Comparison of ENCODE assay signal across 23 cellular contexts in the genomic region with DNA sequence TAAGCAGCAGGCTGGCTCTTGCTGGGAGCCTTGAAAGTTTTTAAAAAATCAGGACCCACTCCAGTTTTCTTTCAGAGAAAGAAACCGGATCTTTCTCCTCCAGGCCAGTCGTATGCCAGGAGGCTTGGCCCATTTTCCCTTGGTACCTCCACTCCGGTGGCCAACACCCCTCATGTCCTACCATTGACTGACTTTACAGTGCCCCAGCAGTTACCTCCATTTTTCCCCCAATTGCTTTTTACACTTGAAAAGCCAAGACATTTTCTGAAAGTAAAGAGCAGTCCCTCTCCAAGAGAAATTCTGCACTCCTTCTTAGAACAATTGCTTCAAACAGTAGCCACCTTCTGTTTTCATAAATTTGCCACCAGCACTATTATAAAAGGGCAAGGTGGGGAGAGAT.
"Had no signal": no experiment of that assay in that cellular context is flagged by ENCODE, and none has a peak within 500 bp of the region (broad histone marks: within the 10 kb centered on the region; RNA-seq: fewer than 3 reads in every experiment).

No MANE protein-coding gene starts in this region.

- H3K9me3 ChIP-seq: esophagus squamous epithelium, gastrocnemius medialis, lower lobe of right lung, mucosa of descending colon had no signal

- H3K4me1 ChIP-seq: esophagus squamous epithelium, gastrocnemius medialis, left lung, lower lobe of right lung had no signal

- ATAC-seq: gastrocnemius medialis, heart right ventricle, left cardiac atrium, left lung, left ventricle myocardium superior, mucosa of descending colon had no signal

- H3K36me3 ChIP-seq: esophagus squamous epithelium, gastrocnemius medialis, heart right ventricle, left lung, lower lobe of right lung had no signal

- H3K27ac Mint-ChIP-seq: mesothelial cell of epicardium had no signal

- H3K4me3 Mint-ChIP-seq: mesothelial cell of epicardium had no signal

- H3K27me3 ChIP-seq: dorsolateral prefrontal cortex had no signal

- FAIRE-seq: colon, endothelial cell of umbilical vein, islet of Langerhans, keratinocyte had no signal

- DNase-seq: dermis blood vessel endothelial cell; dorsolateral prefrontal cortex; effector CD4-positive, alpha-beta T cell; effector memory CD4-positive, alpha-beta T cell; esophagus squamous epithelium; foreskin fibroblast; foreskin melanocyte; gastrocnemius medialis; glutamatergic neuron; heart right ventricle; hippocampal formation; left cardiac atrium; left lung; left ventricle myocardium superior; lower lobe of right lung; mesenchymal stem cell; mucosa of descending colon had no signal

- H3K27ac ChIP-seq: coronary artery, dorsolateral prefrontal cortex, esophagus squamous epithelium, gastrocnemius medialis, heart right ventricle, left lung, lower lobe of right lung had no signal

- H3K4me3 ChIP-seq: coronary artery, dorsolateral prefrontal cortex, esophagus squamous epithelium, gastrocnemius medialis, heart right ventricle, left lung, lower lobe of right lung, mucosa of descending colon had no signal
